ENCODE assay signal across 1 cellular context in the genomic region with DNA sequence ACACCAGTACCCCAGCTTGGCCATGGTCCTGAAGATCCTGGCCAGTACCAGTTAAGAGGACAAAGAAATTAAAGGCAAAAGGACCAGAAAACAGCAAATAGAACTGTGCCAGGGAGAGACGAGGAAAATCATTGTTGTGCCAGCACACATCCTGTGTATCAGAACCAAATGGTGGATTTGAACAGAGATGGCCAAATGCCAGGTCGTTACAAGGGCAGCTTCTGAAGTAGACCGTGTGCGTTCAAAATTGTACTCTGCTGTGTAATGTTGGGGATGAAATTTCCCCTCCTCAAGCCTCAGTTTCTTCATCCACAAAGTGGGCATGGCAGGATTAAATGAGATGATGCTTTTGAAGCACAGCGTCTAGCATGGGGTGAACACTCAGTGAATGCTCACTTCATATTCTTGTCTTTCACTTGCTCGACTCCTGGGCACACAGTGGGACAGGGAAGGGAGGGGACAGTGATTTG.
TF ChIP-seq lines count a peak whose summit lies in the region.

No MANE protein-coding gene starts in this region.

TF ChIP-seq in HepG2, 621 proteins besides CTCF, POLR2A, EP300 and RAD21 (continued from another document):
- TF ChIP-seq, protein P1, sequence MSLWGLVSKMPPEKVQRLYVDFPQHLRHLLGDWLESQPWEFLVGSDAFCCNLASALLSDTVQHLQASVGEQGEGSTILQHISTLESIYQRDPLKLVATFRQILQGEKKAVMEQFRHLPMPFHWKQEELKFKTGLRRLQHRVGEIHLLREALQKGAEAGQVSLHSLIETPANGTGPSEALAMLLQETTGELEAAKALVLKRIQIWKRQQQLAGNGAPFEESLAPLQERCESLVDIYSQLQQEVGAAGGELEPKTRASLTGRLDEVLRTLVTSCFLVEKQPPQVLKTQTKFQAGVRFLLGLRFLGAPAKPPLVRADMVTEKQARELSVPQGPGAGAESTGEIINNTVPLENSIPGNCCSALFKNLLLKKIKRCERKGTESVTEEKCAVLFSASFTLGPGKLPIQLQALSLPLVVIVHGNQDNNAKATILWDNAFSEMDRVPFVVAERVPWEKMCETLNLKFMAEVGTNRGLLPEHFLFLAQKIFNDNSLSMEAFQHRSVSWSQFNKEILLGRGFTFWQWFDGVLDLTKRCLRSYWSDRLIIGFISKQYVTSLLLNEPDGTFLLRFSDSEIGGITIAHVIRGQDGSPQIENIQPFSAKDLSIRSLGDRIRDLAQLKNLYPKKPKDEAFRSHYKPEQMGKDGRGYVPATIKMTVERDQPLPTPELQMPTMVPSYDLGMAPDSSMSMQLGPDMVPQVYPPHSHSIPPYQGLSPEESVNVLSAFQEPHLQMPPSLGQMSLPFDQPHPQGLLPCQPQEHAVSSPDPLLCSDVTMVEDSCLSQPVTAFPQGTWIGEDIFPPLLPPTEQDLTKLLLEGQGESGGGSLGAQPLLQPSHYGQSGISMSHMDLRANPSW (CRISPR knock-in tag; IDR thresholded peaks at IDR 0.05; ENCODE audit: borderline replicate concordance): no peak
- TF ChIP-seq KDM1A (CRISPR knock-in tag; IDR thresholded peaks at IDR 0.05) (peak; percentile 69; the same call in 1 of the 2 replicates), ZNF225 (CRISPR knock-in tag; IDR thresholded peaks at IDR 0.05) (no peak), CHD4 (IDR thresholded peaks at IDR 0.05; ENCODE audit: borderline replicate concordance, low read length) (peak; percentile 76), HNF4G (IDR thresholded peaks at IDR 0.05; ENCODE audit: borderline replicate concordance, low read depth, low read length) (no peak), HNF4G (CRISPR knock-in tag; IDR thresholded peaks at IDR 0.05; ENCODE audit: borderline replicate concordance, low read depth) (no peak), BCL6 (CRISPR knock-in tag; IDR thresholded peaks at IDR 0.05) (no peak), CHD2 (IDR thresholded peaks at IDR 0.05; ENCODE audit: low read depth, low read length) (no peak), FOXP1 (IDR thresholded peaks at IDR 0.05) (no peak), FOXP1 (CRISPR knock-in tag; IDR thresholded peaks at IDR 0.05) (no peak), SETDB1 (CRISPR knock-in tag; IDR thresholded peaks at IDR 0.05; ENCODE audit: borderline replicate concordance) (no peak), ZNF543 (CRISPR knock-in tag; IDR thresholded peaks at IDR 0.05) (no peak), SNAI1 (CRISPR knock-in tag; IDR thresholded peaks at IDR 0.05; ENCODE audit: borderline replicate concordance) (0 out of 2 replicates have a peak, but pooled peaks have one; percentile 5), ZMYM3 (CRISPR knock-in tag; IDR thresholded peaks at IDR 0.05) (peak; percentile 96), EHMT2 (IDR thresholded peaks at IDR 0.05; ENCODE audit: borderline replicate concordance, low read depth, low read length) (no peak), ZMYM4 (CRISPR knock-in tag; IDR thresholded peaks at IDR 0.05) (no peak), SRF (IDR thresholded peaks at IDR 0.05; ENCODE audit: low read depth, low read length) (no peak), ADNP (CRISPR knock-in tag; IDR thresholded peaks at IDR 0.05) (0 out of 2 replicates have a peak, but pooled peaks have one; percentile 78), SMAD9 (CRISPR knock-in tag; IDR thresholded peaks at IDR 0.05) (no peak), ZNF83 (CRISPR knock-in tag; IDR thresholded peaks at IDR 0.05; ENCODE audit: borderline replicate concordance) (no peak), ELF4 (CRISPR knock-in tag; IDR thresholded peaks at IDR 0.05; ENCODE audit: borderline replicate concordance) (peak; percentile 14; the same call in 1 of the 2 replicates), ZNF124 (CRISPR knock-in tag; IDR thresholded peaks at IDR 0.05) (no peak), PCBP2 (optimal IDR thresholded peaks at IDR 0.05; ENCODE audit: low read depth, low read length, poor library complexity, severe bottlenecking) (no peak), MZF1 (CRISPR knock-in tag; IDR thresholded peaks at IDR 0.05; ENCODE audit: borderline replicate concordance) (no peak), ZNF232 (CRISPR knock-in tag; IDR thresholded peaks at IDR 0.05; ENCODE audit: borderline replicate concordance) (no peak), YY1 (IDR thresholded peaks at IDR 0.05; ENCODE audit: insufficient read depth, insufficient replicate concordance, low read depth, low read length) (no peak), TBX2 (CRISPR knock-in tag; IDR thresholded peaks at IDR 0.05; ENCODE audit: borderline replicate concordance) (no peak), ZNF629 (CRISPR knock-in tag; conservative IDR thresholded peaks at IDR 0.05) (peak; percentile 97), ZNF678 (CRISPR knock-in tag; IDR thresholded peaks at IDR 0.05) (no peak), GLI4 (CRISPR knock-in tag; IDR thresholded peaks at IDR 0.05; ENCODE audit: borderline replicate concordance) (0 out of 2 replicates have a peak, but pooled peaks have one; percentile 24), JDP2 (CRISPR knock-in tag; IDR thresholded peaks at IDR 0.05; ENCODE audit: borderline replicate concordance) (no peak)
- TF ChIP-seq, protein P2, sequence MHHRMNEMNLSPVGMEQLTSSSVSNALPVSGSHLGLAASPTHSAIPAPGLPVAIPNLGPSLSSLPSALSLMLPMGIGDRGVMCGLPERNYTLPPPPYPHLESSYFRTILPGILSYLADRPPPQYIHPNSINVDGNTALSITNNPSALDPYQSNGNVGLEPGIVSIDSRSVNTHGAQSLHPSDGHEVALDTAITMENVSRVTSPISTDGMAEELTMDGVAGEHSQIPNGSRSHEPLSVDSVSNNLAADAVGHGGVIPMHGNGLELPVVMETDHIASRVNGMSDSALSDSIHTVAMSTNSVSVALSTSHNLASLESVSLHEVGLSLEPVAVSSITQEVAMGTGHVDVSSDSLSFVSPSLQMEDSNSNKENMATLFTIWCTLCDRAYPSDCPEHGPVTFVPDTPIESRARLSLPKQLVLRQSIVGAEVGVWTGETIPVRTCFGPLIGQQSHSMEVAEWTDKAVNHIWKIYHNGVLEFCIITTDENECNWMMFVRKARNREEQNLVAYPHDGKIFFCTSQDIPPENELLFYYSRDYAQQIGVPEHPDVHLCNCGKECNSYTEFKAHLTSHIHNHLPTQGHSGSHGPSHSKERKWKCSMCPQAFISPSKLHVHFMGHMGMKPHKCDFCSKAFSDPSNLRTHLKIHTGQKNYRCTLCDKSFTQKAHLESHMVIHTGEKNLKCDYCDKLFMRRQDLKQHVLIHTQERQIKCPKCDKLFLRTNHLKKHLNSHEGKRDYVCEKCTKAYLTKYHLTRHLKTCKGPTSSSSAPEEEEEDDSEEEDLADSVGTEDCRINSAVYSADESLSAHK (CRISPR knock-in tag; IDR thresholded peaks at IDR 0.05; ENCODE audit: borderline replicate concordance): no peak
- TF ChIP-seq, protein P3, sequence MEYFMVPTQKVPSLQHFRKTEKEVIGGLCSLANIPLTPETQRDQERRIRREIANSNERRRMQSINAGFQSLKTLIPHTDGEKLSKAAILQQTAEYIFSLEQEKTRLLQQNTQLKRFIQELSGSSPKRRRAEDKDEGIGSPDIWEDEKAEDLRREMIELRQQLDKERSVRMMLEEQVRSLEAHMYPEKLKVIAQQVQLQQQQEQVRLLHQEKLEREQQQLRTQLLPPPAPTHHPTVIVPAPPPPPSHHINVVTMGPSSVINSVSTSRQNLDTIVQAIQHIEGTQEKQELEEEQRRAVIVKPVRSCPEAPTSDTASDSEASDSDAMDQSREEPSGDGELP (IDR thresholded peaks at IDR 0.05; ENCODE audit: borderline replicate concordance, low read depth): no peak
- TF ChIP-seq, protein P4, sequence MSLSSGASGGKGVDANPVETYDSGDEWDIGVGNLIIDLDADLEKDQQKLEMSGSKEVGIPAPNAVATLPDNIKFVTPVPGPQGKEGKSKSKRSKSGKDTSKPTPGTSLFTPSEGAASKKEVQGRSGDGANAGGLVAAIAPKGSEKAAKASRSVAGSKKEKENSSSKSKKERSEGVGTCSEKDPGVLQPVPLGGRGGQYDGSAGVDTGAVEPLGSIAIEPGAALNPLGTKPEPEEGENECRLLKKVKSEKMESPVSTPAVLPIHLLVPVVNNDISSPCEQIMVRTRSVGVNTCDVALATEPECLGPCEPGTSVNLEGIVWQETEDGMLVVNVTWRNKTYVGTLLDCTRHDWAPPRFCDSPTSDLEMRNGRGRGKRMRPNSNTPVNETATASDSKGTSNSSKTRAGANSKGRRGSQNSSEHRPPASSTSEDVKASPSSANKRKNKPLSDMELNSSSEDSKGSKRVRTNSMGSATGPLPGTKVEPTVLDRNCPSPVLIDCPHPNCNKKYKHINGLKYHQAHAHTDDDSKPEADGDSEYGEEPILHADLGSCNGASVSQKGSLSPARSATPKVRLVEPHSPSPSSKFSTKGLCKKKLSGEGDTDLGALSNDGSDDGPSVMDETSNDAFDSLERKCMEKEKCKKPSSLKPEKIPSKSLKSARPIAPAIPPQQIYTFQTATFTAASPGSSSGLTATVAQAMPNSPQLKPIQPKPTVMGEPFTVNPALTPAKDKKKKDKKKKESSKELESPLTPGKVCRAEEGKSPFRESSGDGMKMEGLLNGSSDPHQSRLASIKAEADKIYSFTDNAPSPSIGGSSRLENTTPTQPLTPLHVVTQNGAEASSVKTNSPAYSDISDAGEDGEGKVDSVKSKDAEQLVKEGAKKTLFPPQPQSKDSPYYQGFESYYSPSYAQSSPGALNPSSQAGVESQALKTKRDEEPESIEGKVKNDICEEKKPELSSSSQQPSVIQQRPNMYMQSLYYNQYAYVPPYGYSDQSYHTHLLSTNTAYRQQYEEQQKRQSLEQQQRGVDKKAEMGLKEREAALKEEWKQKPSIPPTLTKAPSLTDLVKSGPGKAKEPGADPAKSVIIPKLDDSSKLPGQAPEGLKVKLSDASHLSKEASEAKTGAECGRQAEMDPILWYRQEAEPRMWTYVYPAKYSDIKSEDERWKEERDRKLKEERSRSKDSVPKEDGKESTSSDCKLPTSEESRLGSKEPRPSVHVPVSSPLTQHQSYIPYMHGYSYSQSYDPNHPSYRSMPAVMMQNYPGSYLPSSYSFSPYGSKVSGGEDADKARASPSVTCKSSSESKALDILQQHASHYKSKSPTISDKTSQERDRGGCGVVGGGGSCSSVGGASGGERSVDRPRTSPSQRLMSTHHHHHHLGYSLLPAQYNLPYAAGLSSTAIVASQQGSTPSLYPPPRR (CRISPR knock-in tag; IDR thresholded peaks at IDR 0.05; ENCODE audit: borderline replicate concordance): no peak
- TF ChIP-seq, protein P5, sequence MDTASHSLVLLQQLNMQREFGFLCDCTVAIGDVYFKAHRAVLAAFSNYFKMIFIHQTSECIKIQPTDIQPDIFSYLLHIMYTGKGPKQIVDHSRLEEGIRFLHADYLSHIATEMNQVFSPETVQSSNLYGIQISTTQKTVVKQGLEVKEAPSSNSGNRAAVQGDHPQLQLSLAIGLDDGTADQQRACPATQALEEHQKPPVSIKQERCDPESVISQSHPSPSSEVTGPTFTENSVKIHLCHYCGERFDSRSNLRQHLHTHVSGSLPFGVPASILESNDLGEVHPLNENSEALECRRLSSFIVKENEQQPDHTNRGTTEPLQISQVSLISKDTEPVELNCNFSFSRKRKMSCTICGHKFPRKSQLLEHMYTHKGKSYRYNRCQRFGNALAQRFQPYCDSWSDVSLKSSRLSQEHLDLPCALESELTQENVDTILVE (CRISPR knock-in tag; IDR thresholded peaks at IDR 0.05): no peak; the same call in 1 of the 2 replicates
- TF ChIP-seq, protein P6, sequence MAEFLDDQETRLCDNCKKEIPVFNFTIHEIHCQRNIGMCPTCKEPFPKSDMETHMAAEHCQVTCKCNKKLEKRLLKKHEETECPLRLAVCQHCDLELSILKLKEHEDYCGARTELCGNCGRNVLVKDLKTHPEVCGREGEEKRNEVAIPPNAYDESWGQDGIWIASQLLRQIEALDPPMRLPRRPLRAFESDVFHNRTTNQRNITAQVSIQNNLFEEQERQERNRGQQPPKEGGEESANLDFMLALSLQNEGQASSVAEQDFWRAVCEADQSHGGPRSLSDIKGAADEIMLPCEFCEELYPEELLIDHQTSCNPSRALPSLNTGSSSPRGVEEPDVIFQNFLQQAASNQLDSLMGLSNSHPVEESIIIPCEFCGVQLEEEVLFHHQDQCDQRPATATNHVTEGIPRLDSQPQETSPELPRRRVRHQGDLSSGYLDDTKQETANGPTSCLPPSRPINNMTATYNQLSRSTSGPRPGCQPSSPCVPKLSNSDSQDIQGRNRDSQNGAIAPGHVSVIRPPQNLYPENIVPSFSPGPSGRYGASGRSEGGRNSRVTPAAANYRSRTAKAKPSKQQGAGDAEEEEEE (CRISPR knock-in tag; IDR thresholded peaks at IDR 0.05; ENCODE audit: borderline replicate concordance): no peak
- TF ChIP-seq, protein P7, sequence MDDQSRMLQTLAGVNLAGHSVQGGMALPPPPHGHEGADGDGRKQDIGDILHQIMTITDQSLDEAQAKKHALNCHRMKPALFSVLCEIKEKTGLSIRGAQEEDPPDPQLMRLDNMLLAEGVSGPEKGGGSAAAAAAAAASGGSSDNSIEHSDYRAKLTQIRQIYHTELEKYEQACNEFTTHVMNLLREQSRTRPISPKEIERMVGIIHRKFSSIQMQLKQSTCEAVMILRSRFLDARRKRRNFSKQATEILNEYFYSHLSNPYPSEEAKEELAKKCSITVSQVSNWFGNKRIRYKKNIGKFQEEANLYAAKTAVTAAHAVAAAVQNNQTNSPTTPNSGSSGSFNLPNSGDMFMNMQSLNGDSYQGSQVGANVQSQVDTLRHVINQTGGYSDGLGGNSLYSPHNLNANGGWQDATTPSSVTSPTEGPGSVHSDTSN (CRISPR knock-in tag; IDR thresholded peaks at IDR 0.05; ENCODE audit: borderline replicate concordance): no peak
- TF ChIP-seq, protein P8, sequence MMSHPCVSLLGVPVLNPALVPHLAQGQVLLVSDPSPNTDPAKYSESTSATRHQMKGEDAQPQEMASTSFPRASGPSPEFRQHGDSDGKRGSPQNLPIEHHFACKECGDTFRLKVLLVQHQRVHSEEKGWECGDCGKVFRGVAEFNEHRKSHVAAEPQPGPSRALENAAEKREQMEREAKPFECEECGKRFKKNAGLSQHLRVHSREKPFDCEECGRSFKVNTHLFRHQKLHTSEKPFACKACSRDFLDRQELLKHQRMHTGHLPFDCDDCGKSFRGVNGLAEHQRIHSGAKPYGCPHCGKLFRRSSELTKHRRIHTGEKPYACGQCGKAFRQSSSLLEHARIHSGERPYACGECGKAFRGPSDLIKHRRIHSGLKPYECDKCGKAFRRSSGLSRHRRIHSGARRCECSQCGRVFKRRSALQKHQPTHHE (CRISPR knock-in tag; IDR thresholded peaks at IDR 0.05; ENCODE audit: borderline replicate concordance): no peak
